In the genomic region with DNA sequence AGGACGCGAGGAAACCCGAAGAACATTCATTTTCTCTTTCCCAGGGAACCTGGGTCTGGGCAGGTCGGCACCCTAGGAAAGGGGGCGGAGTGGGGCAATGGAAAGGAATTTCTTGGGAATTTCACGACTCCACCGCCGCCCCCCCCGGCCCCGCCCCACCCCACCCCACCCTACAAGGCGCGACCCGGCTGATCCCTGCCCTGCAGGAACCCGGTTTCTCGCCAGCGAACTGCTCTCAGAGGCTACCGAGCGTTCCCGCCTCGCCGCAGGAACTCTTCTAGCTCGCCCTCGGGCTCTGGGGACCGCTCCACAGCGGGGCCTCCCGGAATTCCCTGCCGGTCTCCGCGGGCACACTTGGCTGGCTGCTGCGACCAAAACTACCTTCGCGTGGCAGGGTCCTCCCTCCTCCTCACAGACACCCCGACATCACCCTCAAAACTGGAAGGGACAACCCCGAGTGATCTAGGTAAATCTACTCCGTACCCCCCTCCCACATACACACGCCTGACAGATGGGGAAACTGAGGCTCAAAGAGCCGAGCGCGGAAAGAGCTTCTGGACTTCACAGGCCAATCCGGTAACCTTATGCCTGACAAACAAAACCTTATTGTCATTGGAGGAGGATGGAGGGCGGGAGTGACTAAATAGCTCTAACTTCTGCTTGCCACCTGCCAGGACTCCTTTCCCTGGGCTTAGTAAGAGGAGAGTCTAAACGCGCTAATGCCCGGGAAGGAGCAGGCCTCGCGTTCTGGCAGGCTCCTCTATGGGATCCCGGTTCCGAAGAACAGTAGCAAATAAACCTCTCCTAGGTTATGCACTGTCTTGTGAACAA, we compare ENCODE assay signal across 8 cellular contexts. TPM values are rescaled to one million over a fixed set of nuclear protein-coding genes. Genes with fewer than 3 reads are reported as not detected.
DNase-seq lines count a peak whose midpoint lies in the region; ATAC-seq and TF ChIP-seq lines count a peak whose summit lies in the region.

No MANE protein-coding gene starts in this region.

- peaks cover 20% of the 10 kb centered on the region for H3K36me3 ChIP-seq in HUES64 (ENCODE audit: insufficient read depth, low read length)
- no peaks in the 10 kb centered on the region for H3K36me3 ChIP-seq in neural cell (ENCODE audit: insufficient read depth, low read length)

- intact Hi-C loops in CD4-positive, alpha-beta T cell (cut with DNase I, micrococcal nuclease): loop anchor here (1.0 to 5.0 kb wide), 4 partner anchors 33 to 172 kb away; a partner anchor contains a TSS

- WGBS in HUES64: 2% methylated on average over 38 of the region's 48 CpGs

- H3F3A ChIP-seq in neural cell (ENCODE audit: insufficient read depth, low read length, poor library complexity, severe bottlenecking): no peaks in the 10 kb centered on the region

- H3K27me3 Mint-ChIP-seq in CD4-positive, alpha-beta T cell: no peaks in the 10 kb centered on the region
- no peaks in the 10 kb centered on the region for H3K27me3 Mint-ChIP-seq in T-helper 17 cell

- H3K9me2 ChIP-seq in neural cell (ENCODE audit: insufficient read depth, low read length): no peaks in the 10 kb centered on the region

- H3K4me1 ChIP-seq in HUES64 (ENCODE audit: insufficient read depth, low read length): peaks cover 30% of the 10 kb centered on the region

- H3K27me3 ChIP-seq in CD4-positive, alpha-beta T cell (ENCODE audit: control insufficient read depth, insufficient read depth, low read length): no peaks in the 10 kb centered on the region
- 0 out of 2 replicates have a peak, but pooled peaks cover 5% of the 10 kb centered on the region for H3K27me3 ChIP-seq in HUES64 (ENCODE audit: insufficient read depth, low read length)
- no peaks in the 10 kb centered on the region for H3K27me3 ChIP-seq in neural cell (ENCODE audit: insufficient read depth, low read depth, low read length)

- H3K4me3 ChIP-seq in HUES64 (ENCODE audit: low read length) (peak overlapping the region; percentile 99), neural cell (ENCODE audit: low read length) (peak overlapping the region; percentile 98)

- H3K9ac ChIP-seq in HUES64 (ENCODE audit: low read depth, low read length) (peak overlapping the region; percentile 83), neural cell (ENCODE audit: low read length) (peak overlapping the region; percentile 87)

- peaks cover 27% of the 10 kb centered on the region for H3K36me3 Mint-ChIP-seq in CD4-positive, alpha-beta T cell (ENCODE audit: low read depth)
- no peaks in the 10 kb centered on the region for H3K36me3 Mint-ChIP-seq in T-helper 17 cell (ENCODE audit: low read depth)

- POLR2A ChIA-PET in CD4-positive, alpha-beta T cell (lab: Charles Lee): interaction anchor here (0.7 to 1.6 kb wide), 5 partner anchors 11 to 67 kb away, joined by 3 to 17 read pairs (median 4); no protein-coding TSS in a partner anchor

- CTCF ChIA-PET in CD4-positive, alpha-beta T cell (lab: Charles Lee): interaction anchor here (0.9 kb wide), 1 partner anchor 69 kb away, joined by 3 read pairs; no protein-coding TSS in a partner anchor

- TF ChIP-seq RAD21 in neural cell (conservative IDR thresholded peaks at IDR 0.05): no peak

- peak overlapping the region; percentile 54 for H3K27ac ChIP-seq in CD4-positive, alpha-beta T cell (ENCODE audit: low read depth, low read length)
- H3K27ac ChIP-seq in HUES64 (ENCODE audit: low read depth, low read length): peak overlapping the region; percentile 97
- H3K27ac ChIP-seq in neural cell (ENCODE audit: low read length): peak overlapping the region; percentile 8

- H2AFZ ChIP-seq in neural cell (ENCODE audit: low read depth, low read length): peak overlapping the region; percentile 27

- peaks cover 25% of the 10 kb centered on the region for H3K79me2 ChIP-seq in neural cell (replicated peaks; ENCODE audit: insufficient read depth, low read length)

- H4K20me1 ChIP-seq in neural cell (ENCODE audit: insufficient read depth): no peaks in the 10 kb centered on the region

- H3K9me3 Mint-ChIP-seq in CD4-positive, alpha-beta T cell: no peaks in the 10 kb centered on the region

- H3K4me1 Mint-ChIP-seq in CD4-positive, alpha-beta T cell (ENCODE audit: low read depth): peaks cover 43% of the 10 kb centered on the region
- H3K4me1 Mint-ChIP-seq in T-helper 17 cell: peaks cover 29% of the 10 kb centered on the region

- TF ChIP-seq EP300 in neural cell (conservative IDR thresholded peaks at IDR 0.05; ENCODE audit: poor library complexity, severe bottlenecking): no peak

- DNase-seq in CD4-positive, alpha-beta T cell: no peak
- DNase-seq in T-helper 17 cell: no peak
- DNase-seq in fibroblast of gingiva (ENCODE audit: low read depth): peak; percentile 31
- no peak for DNase-seq in mucosa of gallbladder (ENCODE audit: low spot score)
- no peak for DNase-seq in stimulated activated CD4-positive, alpha-beta T cell treated with anti-CD3 and anti-CD28 coated beads, Interleukin-2, amount 100 ng/mL, for 48 hours

- peak overlapping the region; percentile 99 for H3K4me3 Mint-ChIP-seq in CD4-positive, alpha-beta T cell
- peak overlapping the region; percentile 92 for H3K4me3 Mint-ChIP-seq in T-helper 17 cell

- peak overlapping the region; percentile 83 for H3K27ac Mint-ChIP-seq in CD4-positive, alpha-beta T cell
- peak overlapping the region; percentile 67 for H3K27ac Mint-ChIP-seq in T-helper 17 cell

- ATAC-seq in CD4-positive, alpha-beta T cell (ENCODE audit: poor library complexity): no peak
- ATAC-seq in T-helper 17 cell (no peak), HG02840 (IDR thresholded peaks at IDR 0.05; ENCODE audit: low FRiP score, unreplicated experiment) (no peak)

- no peak overlapping the region for H3K4me2 ChIP-seq in neural cell (ENCODE audit: low read length)

- no peaks in the 10 kb centered on the region for H3K9me3 ChIP-seq in CD4-positive, alpha-beta T cell (ENCODE audit: control insufficient read depth, low read length)
- H3K9me3 ChIP-seq in HUES64 (ENCODE audit: insufficient read depth, low read depth, low read length): no peaks in the 10 kb centered on the region
- no peaks in the 10 kb centered on the region for H3K9me3 ChIP-seq in T-helper 17 cell (ENCODE audit: control insufficient read depth, low read length, poor library complexity, severe bottlenecking)
- no peaks in the 10 kb centered on the region for H3K9me3 ChIP-seq in neural cell (ENCODE audit: low read length)

- TF ChIP-seq CTCF in CD4-positive, alpha-beta T cell (IDR thresholded peaks at IDR 0.05): no peak
- no peak for TF ChIP-seq CTCF in neural cell (IDR thresholded peaks at IDR 0.05; ENCODE audit: poor library complexity, severe bottlenecking)

TF ChIP-seq in neural cell, 6 proteins besides CTCF, POLR2A, EP300 and RAD21:
- TF ChIP-seq TAF1 (IDR thresholded peaks at IDR 0.05; ENCODE audit: low read depth) (no peak), POLR2AphosphoS5 (IDR thresholded peaks at IDR 0.05) (no peak), MXI1 (conservative IDR thresholded peaks at IDR 0.05; ENCODE audit: poor library complexity, severe bottlenecking) (no peak), EZH2 (IDR thresholded peaks at IDR 0.05; ENCODE audit: borderline replicate concordance, insufficient read depth, low read length, poor library complexity, severe bottlenecking) (no peak), SMC3 (conservative IDR thresholded peaks at IDR 0.05; ENCODE audit: poor library complexity) (no peak)
- TF ChIP-seq, protein P1, sequence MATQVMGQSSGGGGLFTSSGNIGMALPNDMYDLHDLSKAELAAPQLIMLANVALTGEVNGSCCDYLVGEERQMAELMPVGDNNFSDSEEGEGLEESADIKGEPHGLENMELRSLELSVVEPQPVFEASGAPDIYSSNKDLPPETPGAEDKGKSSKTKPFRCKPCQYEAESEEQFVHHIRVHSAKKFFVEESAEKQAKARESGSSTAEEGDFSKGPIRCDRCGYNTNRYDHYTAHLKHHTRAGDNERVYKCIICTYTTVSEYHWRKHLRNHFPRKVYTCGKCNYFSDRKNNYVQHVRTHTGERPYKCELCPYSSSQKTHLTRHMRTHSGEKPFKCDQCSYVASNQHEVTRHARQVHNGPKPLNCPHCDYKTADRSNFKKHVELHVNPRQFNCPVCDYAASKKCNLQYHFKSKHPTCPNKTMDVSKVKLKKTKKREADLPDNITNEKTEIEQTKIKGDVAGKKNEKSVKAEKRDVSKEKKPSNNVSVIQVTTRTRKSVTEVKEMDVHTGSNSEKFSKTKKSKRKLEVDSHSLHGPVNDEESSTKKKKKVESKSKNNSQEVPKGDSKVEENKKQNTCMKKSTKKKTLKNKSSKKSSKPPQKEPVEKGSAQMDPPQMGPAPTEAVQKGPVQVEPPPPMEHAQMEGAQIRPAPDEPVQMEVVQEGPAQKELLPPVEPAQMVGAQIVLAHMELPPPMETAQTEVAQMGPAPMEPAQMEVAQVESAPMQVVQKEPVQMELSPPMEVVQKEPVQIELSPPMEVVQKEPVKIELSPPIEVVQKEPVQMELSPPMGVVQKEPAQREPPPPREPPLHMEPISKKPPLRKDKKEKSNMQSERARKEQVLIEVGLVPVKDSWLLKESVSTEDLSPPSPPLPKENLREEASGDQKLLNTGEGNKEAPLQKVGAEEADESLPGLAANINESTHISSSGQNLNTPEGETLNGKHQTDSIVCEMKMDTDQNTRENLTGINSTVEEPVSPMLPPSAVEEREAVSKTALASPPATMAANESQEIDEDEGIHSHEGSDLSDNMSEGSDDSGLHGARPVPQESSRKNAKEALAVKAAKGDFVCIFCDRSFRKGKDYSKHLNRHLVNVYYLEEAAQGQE (IDR thresholded peaks at IDR 0.05; ENCODE audit: borderline replicate concordance): no peak

RNA-seq across cellular contexts. Expression of a gene that starts 0.8 kb away (rescaled TPM):
- total RNA-seq in CD4-positive, alpha-beta T cell: 100 to 1,000 TPM; 128 to 143 TPM
- polyA plus RNA-seq in HUES64 (2013, experiment 1 of 2): 156 TPM
- 157 TPM for polyA plus RNA-seq in HUES64 (2013, experiment 2 of 2)
- total RNA-seq in T-helper 17 cell (10 to 100 TPM; 36.8 to 88.9 TPM), mucosa of gallbladder (460 TPM)
- polyA plus RNA-seq in neural cell: 8.2 and 10.8 TPM in 2 replicates
- 18.1 and 19.0 TPM in 2 replicates for polyA minus RNA-seq in neural cell

Comparison
In these comparisons a context has a peak if more than half of its experiments do, and no peak if none do; other contexts are left out.
1. H3K27ac ChIP-seq: peak in every context shown above with its lines; median percentile 97 in HUES64; 54 in CD4-positive, alpha-beta T cell; 8 in neural cell.